Comparison of ENCODE assay signal across 21 cellular contexts in the genomic region with DNA sequence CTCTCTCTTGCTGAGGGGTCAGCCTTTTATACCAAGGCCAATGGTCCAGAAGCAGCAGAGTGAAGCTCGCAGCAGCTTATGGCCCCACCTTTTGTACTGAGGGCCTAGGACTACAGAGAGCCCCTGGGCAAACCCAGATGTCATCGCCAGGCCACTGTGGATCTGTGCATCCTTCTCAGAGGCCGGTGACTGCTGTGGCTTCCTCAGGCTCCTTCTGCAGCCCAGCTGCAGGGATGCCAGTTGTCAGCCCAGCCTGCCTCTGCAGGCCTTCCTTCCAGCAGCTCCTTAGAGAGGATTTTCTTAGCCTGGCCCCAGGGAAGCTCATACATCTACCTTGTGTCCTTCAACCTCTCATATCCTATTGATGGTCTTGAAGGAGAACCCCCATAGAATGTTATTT. TPM values are rescaled to one million over a fixed set of nuclear protein-coding genes. Genes with fewer than 3 reads are reported as not detected.
DNase-seq lines count a peak whose midpoint lies in the region; ATAC-seq, FAIRE-seq and TF ChIP-seq lines count a peak whose summit lies in the region.
"Had no signal": no experiment of that assay in that cellular context is flagged by ENCODE, and none has a peak within 500 bp of the region (broad histone marks: within the 10 kb centered on the region; RNA-seq: fewer than 3 reads in every experiment).

No MANE protein-coding gene starts in this region.

- H3K36me3 ChIP-seq in BLaER1 = no peaks in the 10 kb centered on the region
- H3K36me3 ChIP-seq in BLaER1 treated with 17β-estradiol and CSF1 and Interleukin-3, amounts not matched to agents 10 nM and 100 nM = no peaks in the 10 kb centered on the region
- no peaks in the 10 kb centered on the region for H3K36me3 ChIP-seq in Panc1 (ENCODE audit: control insufficient read depth, insufficient read depth, low read length)
- no peaks in the 10 kb centered on the region for H3K36me3 ChIP-seq in neuronal stem cell (replicated peaks in 1 of 2; ENCODE audit: control insufficient read depth in 2 of 2, insufficient read depth in 2 of 2, low read length in 2 of 2)
- no peaks in the 10 kb centered on the region for H3K36me3 ChIP-seq in small intestine (ENCODE audit: control insufficient read depth in 2 of 2, insufficient read depth in 2 of 2, low read length in 2 of 2)
- H3K36me3 ChIP-seq: BE2C had no signal

- no peak overlapping the region for H3K4me3 Mint-ChIP-seq in activated CD8-positive, alpha-beta T cell treated with anti-CD3 and anti-CD28 coated beads for 36 hours
- H3K4me3 Mint-ChIP-seq: CD14-positive monocyte; CD4-positive, alpha-beta memory T cell; H9; IgD-negative memory B cell had no signal

- peaks cover 26% of the 10 kb centered on the region for H3K4me1 ChIP-seq in BLaER1
- H3K4me1 ChIP-seq in BLaER1 treated with 17β-estradiol and CSF1 and Interleukin-3, amounts not matched to agents 10 nM and 100 nM = peaks cover 0 to 30% (median 8%) of the 10 kb centered on the region in 10 experiments; a peak in 14 of 20 replicates
- H3K4me1 ChIP-seq in Panc1 (ENCODE audit: control insufficient read depth, insufficient read depth, low read length) = no peaks in the 10 kb centered on the region
- H3K4me1 ChIP-seq in neuronal stem cell (ENCODE audit: control insufficient read depth in 2 of 2, insufficient read depth in 1 of 2, low read depth in 1 of 2, low read length in 2 of 2) = peaks cover 0 to 1% of the 10 kb centered on the region in 2 donors
- no peaks in the 10 kb centered on the region for H3K4me1 ChIP-seq in small intestine (ENCODE audit: control insufficient read depth in 2 of 2, insufficient read depth in 1 of 2, low read depth in 1 of 2, low read length in 1 of 2)
- H3K4me1 ChIP-seq: BE2C had no signal

- no peak overlapping the region for H2BK5ac ChIP-seq in neuronal stem cell (ENCODE audit: low read length)

- H2BK120ac ChIP-seq in neuronal stem cell (ENCODE audit: low read depth, low read length) = no peak overlapping the region

- no peak overlapping the region for H2AFZ ChIP-seq in neuronal stem cell (ENCODE audit: low read length)

- H3K9ac ChIP-seq in BLaER1 (no peak overlapping the region), neuronal stem cell (ENCODE audit: low read depth, low read length, poor library complexity) (no peak overlapping the region)
- no peak overlapping the region for H3K9ac ChIP-seq in BLaER1 treated with 17β-estradiol and CSF1 and Interleukin-3, amounts not matched to agents 10 nM and 100 nM

- no TSS peak for BruUV-seq in Panc1 (replicated peaks; lab: Mats Ljungman, UMichigan)

- H3K14ac ChIP-seq in neuronal stem cell (ENCODE audit: low read length) = no peak overlapping the region

- H3K9me3 ChIP-seq in BLaER1 (no peaks in the 10 kb centered on the region), Panc1 (ENCODE audit: control insufficient read depth, insufficient read depth, low read depth, low read length) (no peaks in the 10 kb centered on the region), neuronal stem cell (replicated peaks in 1 of 2; ENCODE audit: control insufficient read depth in 2 of 2, insufficient read depth in 1 of 2, low read depth in 1 of 2, low read length in 2 of 2) (peaks cover 0 to 4% of the 10 kb centered on the region in 2 donors), small intestine (ENCODE audit: control insufficient read depth, low read depth) (no peaks in the 10 kb centered on the region)
- H3K9me3 ChIP-seq in BLaER1 treated with 17β-estradiol and CSF1 and Interleukin-3, amounts not matched to agents 10 nM and 100 nM (replicated peaks in 1 of 11) = peaks cover 0 to 7% (median 0%) of the 10 kb centered on the region in 11 experiments; a peak in 3 of 22 replicates
- H3K9me3 ChIP-seq: BE2C had no signal

- intact Hi-C loops in Panc1 (cut with micrococcal nuclease; ENCODE audit: unreplicated experiment) = no loop called here
- intact Hi-C loops in activated CD8-positive, alpha-beta T cell treated with anti-CD3 and anti-CD28 coated beads for 36 hours (cut with micrococcal nuclease) = no loop called here

- H3K4me1 Mint-ChIP-seq in activated CD8-positive, alpha-beta T cell treated with anti-CD3 and anti-CD28 coated beads for 36 hours (ENCODE audit: low read depth) = peaks cover 5% of the 10 kb centered on the region
- H3K4me1 Mint-ChIP-seq: CD14-positive monocyte; CD4-positive, alpha-beta memory T cell had no signal

- no CpG with 5 or more reads among the region's 3 CpGs for WGBS in neuronal stem cell (ENCODE audit: extremely low coverage in 2 of 2, insufficient read length in 2 of 2, insufficient replicate concordance in 1 of 2), 2 donors
- 75 to 89% (median 86%) methylated on average over 3 of the region's 3 CpGs for WGBS in small intestine, 3 donors

- no peak overlapping the region for H3K27ac Mint-ChIP-seq in activated CD8-positive, alpha-beta T cell treated with anti-CD3 and anti-CD28 coated beads for 36 hours
- H3K27ac Mint-ChIP-seq: CD4-positive, alpha-beta memory T cell; H9; IgD-negative memory B cell had no signal

- H2BK15ac ChIP-seq in neuronal stem cell (ENCODE audit: low read length) = no peak overlapping the region

- DNase-seq in Panc1 (ENCODE audit: low read depth, low spot score) (no peak), neuronal stem cell (ENCODE audit: low spot score) (no peak), small intestine (no peak)
- DNase-seq in activated CD8-positive, alpha-beta T cell treated with anti-CD3 and anti-CD28 coated beads for 36 hours = no peak
- DNase-seq: ACHN; BE2C; Calu3; CD4-positive, alpha-beta memory T cell; DMS79 treated with DMSO at 0.1 percent for 48 hours; EL; H9 had no signal

- ATAC-seq in Panc1 (peak; percentile 61), esophagus mucosa (no peak)
- no peak for ATAC-seq in activated CD8-positive, alpha-beta T cell treated with anti-CD3 and anti-CD28 coated beads for 36 hours
- ATAC-seq: GM12878 had no signal

- peak overlapping the region; percentile 14 for H4K91ac ChIP-seq in neuronal stem cell (ENCODE audit: low read depth, low read length, poor library complexity)

- no peak overlapping the region for H4K8ac ChIP-seq in neuronal stem cell (ENCODE audit: low read depth, low read length)

- peaks cover 13% of the 10 kb centered on the region for H3K27me3 Mint-ChIP-seq in activated CD8-positive, alpha-beta T cell treated with anti-CD3 and anti-CD28 coated beads for 36 hours

- no peak overlapping the region for H3K4ac ChIP-seq in neuronal stem cell (ENCODE audit: low read length)

- no peaks in the 10 kb centered on the region for H3K9me3 Mint-ChIP-seq in activated CD8-positive, alpha-beta T cell treated with anti-CD3 and anti-CD28 coated beads for 36 hours
- H3K9me3 Mint-ChIP-seq: CD4-positive, alpha-beta memory T cell; H9 had no signal

- H3K4me3 ChIP-seq in BLaER1 (no peak overlapping the region), Panc1 (ENCODE audit: low read depth in 2 of 2, low read length in 2 of 2) (no peak overlapping the region), neuronal stem cell (ENCODE audit: low read length in 2 of 2) (no peak overlapping the region), small intestine (ENCODE audit: low read depth in 1 of 2, low read length in 2 of 2) (no peak overlapping the region)
- H3K4me3 ChIP-seq in BLaER1 treated with 17β-estradiol and CSF1 and Interleukin-3, amounts not matched to agents 10 nM and 100 nM = no peak overlapping the region
- H3K4me3 ChIP-seq: GM12878 had no signal

- H2AK5ac ChIP-seq in neuronal stem cell (ENCODE audit: low read depth, low read length) = no peak overlapping the region

- H3K4me2 ChIP-seq in BLaER1 = peak overlapping the region; percentile 41
- peak overlapping the region in 6 of 11 experiments; percentile 11 to 49 (median 16); a peak in 6 of 22 replicates for H3K4me2 ChIP-seq in BLaER1 treated with 17β-estradiol and CSF1 and Interleukin-3, amounts not matched to agents 10 nM and 100 nM
- no peak overlapping the region for H3K4me2 ChIP-seq in neuronal stem cell (ENCODE audit: insufficient read depth, low read length, poor library complexity, severe bottlenecking)

- CTCF ChIA-PET in Panc1 (lab: Charles Lee) = no interaction called here
- CTCF ChIA-PET in activated CD8-positive, alpha-beta T cell treated with anti-CD3 and anti-CD28 coated beads for 36 hours (lab: Charles Lee) = no interaction called here

- in situ Hi-C loops in Panc1 (cut with HindIII; ENCODE audit: low pct_unique_long_range_greater_than_20kb, low sequenced_read_pairs) = no loop called here

- no peak for FAIRE-seq in small intestine (lab: Jason Lieb, UNC)
- FAIRE-seq: A204.1, GM12878, H1, HTR-8/SVneo had no signal

- POLR2A ChIA-PET in Panc1 (lab: Charles Lee) = no interaction called here
- POLR2A ChIA-PET in activated CD8-positive, alpha-beta T cell treated with anti-CD3 and anti-CD28 coated beads for 36 hours (lab: Charles Lee) = no interaction called here

- H3K27me3 ChIP-seq in BLaER1 (0 out of 2 replicates have a peak, but pooled peaks cover 4% of the 10 kb centered on the region), Panc1 (ENCODE audit: control insufficient read depth, insufficient read depth, low read length) (peaks cover 2% of the 10 kb centered on the region; the same call in 1 of the 2 replicates), neuronal stem cell (ENCODE audit: control insufficient read depth in 3 of 3, insufficient read depth in 3 of 3, low read depth in 1 of 3, low read length in 3 of 3) (peaks cover 0 to 62% (median 0%) of the 10 kb centered on the region in 3 experiments), small intestine (ENCODE audit: control insufficient read depth in 2 of 2, insufficient read depth in 2 of 2, low read length in 2 of 2) (peaks cover 0 to 6% of the 10 kb centered on the region in 2 donors)
- H3K27me3 ChIP-seq in BLaER1 treated with 17β-estradiol and CSF1 and Interleukin-3, amounts not matched to agents 10 nM and 100 nM = peaks cover 0 to 14% (median 6%) of the 10 kb centered on the region in 11 experiments; a peak in 16 of 22 replicates
- H3K27me3 ChIP-seq: BE2C had no signal

- no peaks in the 10 kb centered on the region for H4K20me1 ChIP-seq in BLaER1
- no peaks in the 10 kb centered on the region for H4K20me1 ChIP-seq in BLaER1 treated with 17β-estradiol and CSF1 and Interleukin-3, amounts not matched to agents 10 nM and 100 nM

- H2BK12ac ChIP-seq in neuronal stem cell (ENCODE audit: low read length) = no peak overlapping the region

- no peak overlapping the region for H3K23ac ChIP-seq in neuronal stem cell (ENCODE audit: low read depth, low read length, poor library complexity)

- H3K79me1 ChIP-seq in neuronal stem cell (ENCODE audit: low read depth, low read length) = no peaks in the 10 kb centered on the region

- H3K27ac ChIP-seq in BLaER1 (no peak overlapping the region), Panc1 (ENCODE audit: low read length) (no peak overlapping the region), neuronal stem cell (replicated peaks; ENCODE audit: low read length) (no peak overlapping the region), small intestine (ENCODE audit: low read depth in 1 of 2, low read length in 1 of 2) (no peak overlapping the region)
- no peak overlapping the region for H3K27ac ChIP-seq in BLaER1 treated with 17β-estradiol and CSF1 and Interleukin-3, amounts not matched to agents 10 nM and 100 nM

- peak overlapping the region; percentile 50 for H3K18ac ChIP-seq in neuronal stem cell (ENCODE audit: low read length)

- no peak for TF ChIP-seq CTCF in Panc1 (IDR thresholded peaks at IDR 0.05)
- TF ChIP-seq CTCF in activated CD8-positive, alpha-beta T cell treated with anti-CD3 and anti-CD28 coated beads for 36 hours (IDR thresholded peaks at IDR 0.05) = no peak

- H3K36me3 Mint-ChIP-seq in activated CD8-positive, alpha-beta T cell treated with anti-CD3 and anti-CD28 coated beads for 36 hours (ENCODE audit: low read depth) = no peaks in the 10 kb centered on the region
- H3K36me3 Mint-ChIP-seq: CD14-positive monocyte; CD4-positive, alpha-beta memory T cell; IgD-negative memory B cell had no signal

RNA-seq across cellular contexts. Expression of gene ACOXL, which starts 6.5 kb away (rescaled TPM):
- 4.9 TPM for total RNA-seq in Panc1 (2021; ENCODE audit: unreplicated experiment)
- 6.7 TPM for polyA plus RNA-seq in Panc1 (2012; ENCODE audit: insufficient read length)
- 1.6 TPM for polyA plus RNA-seq in neuronal stem cell (2013, experiment 1 of 2)
- 1.3 TPM for polyA plus RNA-seq in neuronal stem cell (2013, experiment 2 of 2)
- total RNA-seq in esophagus mucosa = not detected
- total RNA-seq in activated CD8-positive, alpha-beta T cell treated with anti-CD3 and anti-CD28 coated beads for 36 hours = under 1 TPM; 0.14 to 0.56 TPM
- under 1 TPM in 1 of 3 donors, not detected in 2; 0.06 TPM for polyA plus RNA-seq in small intestine
- total RNA-seq: CD4-positive, alpha-beta memory T cell; G401 had no signal
- polyA plus RNA-seq: CD4-positive, alpha-beta memory T cell; IgD-negative memory B cell had no signal

RNA-seq across cellular contexts. Expression of gene BUB1, which starts 48.0 kb away (rescaled TPM):
- total RNA-seq in Panc1 (2021; ENCODE audit: unreplicated experiment) = 91.2 TPM
- 28.6 TPM for polyA plus RNA-seq in Panc1 (2012; ENCODE audit: insufficient read length)
- polyA plus RNA-seq in neuronal stem cell (2013, experiment 1 of 2) = 88.9 TPM
- polyA plus RNA-seq in neuronal stem cell (2013, experiment 2 of 2) = 91.2 TPM
- total RNA-seq in esophagus mucosa = 15.9 TPM
- total RNA-seq in activated CD8-positive, alpha-beta T cell treated with anti-CD3 and anti-CD28 coated beads for 36 hours = 100 to 1,000 TPM; 102 to 111 TPM
- polyA plus RNA-seq in small intestine = 10 to 100 TPM in 1 of 3 donors, under 1 TPM in 2; 0.45 to 12.9 (median 0.81) TPM
